In genomic region chr4:101101072-101101471, GRCh38 we compare ENCODE assay signal across 21 cellular contexts.
"Had no signal": no experiment of that assay in that cellular context is flagged by ENCODE, and none has a peak within 500 bp of the region (broad histone marks: within the 10 kb centered on the region; RNA-seq: fewer than 3 reads in every experiment).

No MANE protein-coding gene starts in this region.

- H3K9me3 Mint-ChIP-seq: activated T-cell treated with anti-CD3 and anti-CD28 coated beads, Interleukin-2, amount 50 U/mL, for 72 hours; natural killer cell; stimulated activated effector memory CD8-positive, alpha-beta T cell treated with anti-CD3 and anti-CD28 coated beads, Interleukin-12 subunit alpha, Interleukin-12 subunit beta, amount 100 ng/mL, for 72 hours had no signal

- H3K36me3 ChIP-seq: ascending aorta, breast epithelium, pancreas, right lobe of liver, thoracic aorta had no signal

- H3K9me3 ChIP-seq: ascending aorta, breast epithelium, gastrocnemius medialis, pancreas, right lobe of liver, stomach, thoracic aorta, upper lobe of left lung had no signal

- H3K4me3 Mint-ChIP-seq: activated T-cell treated with anti-CD3 and anti-CD28 coated beads, Interleukin-2, amount 50 U/mL, for 72 hours; natural killer cell; stimulated activated effector memory CD8-positive, alpha-beta T cell treated with anti-CD3 and anti-CD28 coated beads, Interleukin-12 subunit alpha, Interleukin-12 subunit beta, amount 100 ng/mL, for 72 hours had no signal

- H3K4me3 ChIP-seq: ascending aorta, breast epithelium, coronary artery, gastrocnemius medialis, pancreas, right lobe of liver, smooth muscle cell, stomach, thoracic aorta, upper lobe of left lung had no signal

- FAIRE-seq: endometrium had no signal

- H3K27me3 ChIP-seq: ascending aorta, breast epithelium, gastrocnemius medialis, pancreas, right lobe of liver, stomach, upper lobe of left lung had no signal

- ATAC-seq: activated T-cell treated with anti-CD3 and anti-CD28 coated beads, Interleukin-2, amount 50 U/mL, for 72 hours; gastrocnemius medialis; natural killer cell; pancreas; right lobe of liver; stimulated activated effector memory CD8-positive, alpha-beta T cell treated with anti-CD3 and anti-CD28 coated beads, Interleukin-12 subunit alpha, Interleukin-12 subunit beta, amount 100 ng/mL, for 72 hours had no signal

- DNase-seq: activated CD4-positive, alpha-beta T cell treated with anti-CD3 and anti-CD28 coated beads, Interleukin-2, amount 50 U/mL, for 1 hour; activated CD4-positive, CD25-positive, alpha-beta regulatory T cell treated with anti-CD3 and anti-CD28 coated beads, Interleukin-2, amount 50 U/mL, for 72 hours; activated effector memory CD4-positive, alpha-beta T cell treated with anti-CD3 and anti-CD28 coated beads, Interleukin-2, amount 50 U/mL, for 16 hours; activated naive CD4-positive, alpha-beta T cell treated with anti-CD3 and anti-CD28 coated beads, Interleukin-2, amount 50 U/mL, for 16 hours; activated T-cell treated with anti-CD3 and anti-CD28 coated beads, Interleukin-2, amount 50 U/mL, for 72 hours; gastrocnemius medialis; head of caudate nucleus; natural killer cell; pancreas; right lobe of liver; stimulated activated CD4-positive, alpha-beta T cell treated with anti-CD3 and anti-CD28 coated beads, Interleukin-4, amount 100 ng/mL, for 24 hours; stomach; T-helper 2 cell; upper lobe of left lung had no signal

- H3K4me1 ChIP-seq: right lobe of liver had no signal

- H3K4me2 ChIP-seq: smooth muscle cell had no signal

- H3K27ac Mint-ChIP-seq: activated T-cell treated with anti-CD3 and anti-CD28 coated beads, Interleukin-2, amount 50 U/mL, for 72 hours; natural killer cell had no signal

- H3K36me3 Mint-ChIP-seq: natural killer cell had no signal

- H3K27ac ChIP-seq: ascending aorta, coronary artery, gastrocnemius medialis, pancreas, right lobe of liver, stomach, thoracic aorta, upper lobe of left lung had no signal
